9 cellular contexts compared by ENCODE assay signal in the genomic region with DNA sequence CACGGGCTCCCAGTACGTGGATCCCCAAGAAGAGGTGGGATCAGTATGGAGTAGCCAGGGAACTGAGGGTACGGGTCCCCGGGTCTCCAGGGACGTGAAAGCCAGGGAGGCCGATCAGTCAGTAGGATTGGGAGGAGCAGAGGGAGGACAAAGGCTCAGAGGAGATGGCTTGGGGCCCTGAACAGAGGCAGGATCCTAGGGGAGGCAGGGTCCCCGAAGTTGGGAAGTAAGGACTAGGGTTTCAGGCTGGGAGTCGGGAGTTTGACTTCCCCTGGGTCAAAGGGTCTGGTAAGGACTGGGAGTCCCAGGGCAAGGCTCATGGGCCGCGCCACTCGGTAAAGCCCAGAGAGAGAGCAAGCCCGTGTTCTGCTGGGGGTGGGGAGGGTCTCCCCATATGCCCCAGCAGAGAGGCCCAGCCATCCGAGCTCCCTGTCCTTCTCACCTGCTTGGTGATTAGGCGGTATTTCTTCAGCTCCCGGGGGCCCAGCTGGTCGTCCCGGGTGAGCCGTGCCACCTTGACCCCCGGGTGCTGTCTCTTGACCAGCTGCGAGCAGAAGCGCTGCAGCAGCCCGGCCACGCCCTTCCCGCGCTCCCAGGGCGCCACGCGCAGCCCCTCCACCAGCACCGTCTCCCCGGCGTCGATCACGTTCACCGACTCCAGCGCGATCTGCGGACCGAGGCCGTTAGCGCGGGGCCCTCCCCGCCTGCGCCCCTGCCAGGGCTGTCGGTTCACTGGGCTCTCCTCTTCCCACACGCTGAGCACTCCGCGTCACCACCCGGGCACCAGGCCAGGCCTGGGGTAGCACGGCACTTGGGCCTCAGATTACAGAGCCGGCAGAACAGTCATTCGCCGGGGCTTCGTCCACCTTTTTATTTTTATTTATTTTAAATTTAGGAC.
A peak's percentile ranks its signal among the peaks of the same experiment; 100 is the strongest.
DNase-seq lines count a peak whose midpoint lies in the region; ATAC-seq lines count a peak whose summit lies in the region.
"Had no signal": no experiment of that assay in that cellular context is flagged by ENCODE, and none has a peak within 500 bp of the region (broad histone marks: within the 10 kb centered on the region; RNA-seq: fewer than 3 reads in every experiment).

No MANE protein-coding gene starts in this region.

- no peak for ATAC-seq in central memory CD8-positive, alpha-beta T cell (replicated peaks; ENCODE audit: extremely low read depth, poor library complexity, severe bottlenecking)
- ATAC-seq in memory B cell (ENCODE audit: low read depth), result no peak
- ATAC-seq in GM18519 (IDR thresholded peaks at IDR 0.05; ENCODE audit: low FRiP score, unreplicated experiment), result no peak

- H3K27me3 Mint-ChIP-seq in central memory CD8-positive, alpha-beta T cell, result peaks cover 100% of the 10 kb centered on the region
- H3K27me3 Mint-ChIP-seq in memory B cell, result peaks cover 54% of the 10 kb centered on the region

- peaks cover 18% of the 10 kb centered on the region for H3K36me3 Mint-ChIP-seq in central memory CD8-positive, alpha-beta T cell (ENCODE audit: insufficient read depth)
- peaks cover 4% of the 10 kb centered on the region for H3K36me3 Mint-ChIP-seq in memory B cell

- DNase-seq in NCI-H446 (lab: John Stamatoyannopoulos, UW) (peak; percentile 56 to 66), NCI-H446 treated with DMSO at 0.1 percent for 48 hours (lab: John Stamatoyannopoulos, UW) (no peak), NCI-H2196 (lab: John Stamatoyannopoulos, UW; ENCODE audit: unreplicated experiment) (peak; percentile 96), memory B cell (ENCODE audit: low spot score in 2 of 2) (no peak), islet precursor cell (no peak), medulla oblongata (ENCODE audit: extremely low spot score) (no peak)
- DNase-seq in central memory CD8-positive, alpha-beta T cell (ENCODE audit: low spot score in 2 of 2), result no peak

- no peaks in the 10 kb centered on the region for H3K9me3 Mint-ChIP-seq in central memory CD8-positive, alpha-beta T cell
- H3K9me3 Mint-ChIP-seq in memory B cell, result peaks cover 2% of the 10 kb centered on the region
- H3K9me3 Mint-ChIP-seq: activated B cell treated with CpG ODN at 0.5 μM for 24 hours had no signal

- H3K4me1 Mint-ChIP-seq in central memory CD8-positive, alpha-beta T cell, result peaks cover 52% of the 10 kb centered on the region
- H3K4me1 Mint-ChIP-seq in memory B cell, result peaks cover 38% of the 10 kb centered on the region

- no peak overlapping the region for H3K27ac Mint-ChIP-seq in central memory CD8-positive, alpha-beta T cell (ENCODE audit: low read depth)
- H3K27ac Mint-ChIP-seq in memory B cell, result peak overlapping the region; percentile 24
- H3K27ac Mint-ChIP-seq: activated B cell treated with CpG ODN at 0.5 μM for 24 hours had no signal

- peak overlapping the region; percentile 43 for H3K4me3 Mint-ChIP-seq in central memory CD8-positive, alpha-beta T cell
- no peak overlapping the region for H3K4me3 Mint-ChIP-seq in memory B cell

Comparison
In these comparisons a context has a peak if more than half of its experiments do, and no peak if none do; other contexts are left out.
1. DNase-seq: peak in NCI-H446 (2 of 2) and NCI-H2196 (single experiment); none in NCI-H446 treated with DMSO at 0.1 percent for 48 hours (single experiment), central memory CD8-positive, alpha-beta T cell (0 of 2), memory B cell (0 of 2), islet precursor cell (single experiment) and medulla oblongata (single experiment).